In the genomic region with DNA sequence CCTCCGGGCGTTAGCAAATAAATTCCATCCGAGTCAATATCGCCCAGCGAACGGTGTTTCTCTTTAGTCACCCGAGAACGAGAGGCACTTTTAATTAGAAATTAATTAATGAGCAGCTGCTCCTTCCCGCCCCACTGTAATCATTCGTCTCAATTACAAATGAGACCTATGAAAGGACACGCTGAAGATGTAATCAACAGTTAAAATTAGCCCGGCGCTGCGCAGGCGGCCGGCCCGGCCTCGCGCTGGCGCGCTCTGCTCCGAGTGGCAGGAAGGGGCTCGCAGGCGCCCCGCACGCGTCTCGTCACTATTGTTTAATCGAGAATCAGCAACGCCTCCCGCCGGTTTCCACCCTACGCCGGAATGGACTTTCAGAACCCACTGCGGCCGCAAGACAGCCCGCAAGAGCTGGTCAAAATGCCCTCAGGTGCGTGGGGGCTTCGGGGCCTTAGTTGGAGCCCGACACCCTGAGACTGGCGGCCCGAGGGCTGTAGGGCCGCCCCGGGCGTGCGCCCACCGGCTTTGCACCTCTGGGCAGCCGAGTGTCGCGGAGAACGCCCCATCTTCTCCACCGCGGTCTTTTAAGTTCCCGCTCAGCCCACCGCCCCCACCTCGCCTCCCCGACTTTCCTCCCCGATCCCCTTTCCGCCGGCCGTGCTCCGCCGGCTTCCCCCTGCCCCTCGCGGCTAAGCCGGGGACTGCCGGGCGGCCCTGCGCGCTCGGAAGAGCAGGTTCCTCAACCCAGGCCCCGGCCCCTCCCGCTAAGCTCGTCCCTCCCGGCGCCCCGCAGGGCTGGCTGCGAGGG, we compare ENCODE assay signal across 11 cellular contexts. TPM values are rescaled to one million over a fixed set of nuclear protein-coding genes. Genes with fewer than 3 reads are reported as not detected.
A peak's percentile ranks its signal among the peaks of the same experiment; 100 is the strongest.
DNase-seq lines count a peak whose midpoint lies in the region; TF ChIP-seq lines count a peak whose summit lies in the region.
"Had no signal": no experiment of that assay in that cellular context is flagged by ENCODE, and none has a peak within 500 bp of the region (broad histone marks: within the 10 kb centered on the region; RNA-seq: fewer than 3 reads in every experiment).

No MANE protein-coding gene starts in this region.

- H3K79me2 ChIP-seq in neural progenitor cell (ENCODE audit: low read depth): no peaks in the 10 kb centered on the region

- H3K4me3 ChIP-seq in MG63 (peak overlapping the region; percentile 20; the same call in 1 of the 2 replicates), neural progenitor cell (peak overlapping the region; percentile 24)

- H3K4me1 Mint-ChIP-seq in endothelial cell (ENCODE audit: unreplicated experiment): peaks cover 11% of the 10 kb centered on the region
- peaks cover 12% of the 10 kb centered on the region for H3K4me1 Mint-ChIP-seq in neural progenitor cell

- H3K27ac Mint-ChIP-seq in endothelial cell (ENCODE audit: unreplicated experiment) (no peak overlapping the region), neural progenitor cell (no peak overlapping the region)

- no peak overlapping the region for H2AFZ ChIP-seq in neural progenitor cell (replicated peaks)

- no peak overlapping the region for H3K4me3 Mint-ChIP-seq in endothelial cell (ENCODE audit: unreplicated experiment)
- peak overlapping the region; percentile 68 for H3K4me3 Mint-ChIP-seq in neural progenitor cell

- H3K36me3 ChIP-seq in MG63 (no peaks in the 10 kb centered on the region), neural progenitor cell (no peaks in the 10 kb centered on the region)

- H3K4me2 ChIP-seq in neural progenitor cell: peak overlapping the region; percentile 71

- no peak overlapping the region for H3K27ac ChIP-seq in neural progenitor cell
- H3K27ac ChIP-seq: HL-60 had no signal

- peak; percentile 44 for DNase-seq in COLO668 (lab: John Stamatoyannopoulos, UW; ENCODE audit: unreplicated experiment)
- DNase-seq in MG63: peak; percentile 0
- peak; percentile 61 for DNase-seq in endothelial cell (ENCODE audit: low spot score)
- peak; percentile 80 for DNase-seq in neural progenitor cell (ENCODE audit: low spot score)
- DNase-seq in NCI-H187 treated with DMSO at 0.1 percent for 48 hours (lab: John Stamatoyannopoulos, UW): no peak
- no peak for DNase-seq in SIG-M5 (lab: John Stamatoyannopoulos, UW)
- DNase-seq in activated CD4-positive, alpha-beta T cell treated with anti-CD3 and anti-CD28 coated beads for 4 hours: no peak
- DNase-seq in cerebellar cortex (ENCODE audit: low spot score): no peak
- DNase-seq: effector memory CD8-positive, alpha-beta T cell; SW 1271 had no signal

- H3K27me3 ChIP-seq in MG63: peaks cover 19% of the 10 kb centered on the region
- H3K27me3 ChIP-seq in neural progenitor cell: peaks cover 100% of the 10 kb centered on the region

- no peaks in the 10 kb centered on the region for H3F3A ChIP-seq in neural progenitor cell (ENCODE audit: low read depth)

- peaks cover 22% of the 10 kb centered on the region for H3K27me3 Mint-ChIP-seq in endothelial cell (ENCODE audit: unreplicated experiment)
- H3K27me3 Mint-ChIP-seq in neural progenitor cell (ENCODE audit: insufficient read depth, low read depth): peaks cover 59% of the 10 kb centered on the region

- H3K9me3 Mint-ChIP-seq in endothelial cell (ENCODE audit: unreplicated experiment) (no peaks in the 10 kb centered on the region), neural progenitor cell (peaks cover 10% of the 10 kb centered on the region)
- H3K9me3 Mint-ChIP-seq: effector memory CD8-positive, alpha-beta T cell had no signal

- H3K4me1 ChIP-seq in neural progenitor cell: peaks cover 27% of the 10 kb centered on the region

- peaks cover 95% of the 10 kb centered on the region for H4K20me1 ChIP-seq in neural progenitor cell (ENCODE audit: low read depth)

- TF ChIP-seq CTCF in endothelial cell (IDR thresholded peaks at IDR 0.05; ENCODE audit: unreplicated experiment): peak; percentile 43
- peak; percentile 47 for TF ChIP-seq CTCF in neural progenitor cell (IDR thresholded peaks at IDR 0.05)

- peaks cover 14% of the 10 kb centered on the region for H3K9me3 ChIP-seq in MG63
- H3K9me3 ChIP-seq in neural progenitor cell (ENCODE audit: low read depth): no peaks in the 10 kb centered on the region

- H3K36me3 Mint-ChIP-seq in endothelial cell (ENCODE audit: low read depth, unreplicated experiment) (peaks cover 1% of the 10 kb centered on the region), neural progenitor cell (no peaks in the 10 kb centered on the region)

- no peak overlapping the region for H3K9ac ChIP-seq in neural progenitor cell

RNA-seq across cellular contexts. Expression of a gene that starts 0.6 kb away (rescaled TPM):
- 0.66 and 5.1 TPM in 2 replicates for total RNA-seq in MG63 (2014; rRNA removed; shearing (Covaris generic); ENCODE audit: low replicate concordance)
- 0.72 TPM for total RNA-seq in endothelial cell (ENCODE audit: unreplicated experiment)
- not detected in 2 replicates for total RNA-seq in neural progenitor cell (ENCODE audit: low replicate concordance)

Comparison
In these comparisons a context has a peak if more than half of its experiments do, and no peak if none do; other contexts are left out.
1. DNase-seq: peak in COLO668 (single experiment), MG63 (single experiment), endothelial cell (single experiment) and neural progenitor cell (single experiment); none in NCI-H187 treated with DMSO at 0.1 percent for 48 hours (single experiment), SIG-M5 (single experiment), activated CD4-positive, alpha-beta T cell treated with anti-CD3 and anti-CD28 coated beads for 4 hours (0 of 2) and cerebellar cortex (single experiment).